In the genomic region with DNA sequence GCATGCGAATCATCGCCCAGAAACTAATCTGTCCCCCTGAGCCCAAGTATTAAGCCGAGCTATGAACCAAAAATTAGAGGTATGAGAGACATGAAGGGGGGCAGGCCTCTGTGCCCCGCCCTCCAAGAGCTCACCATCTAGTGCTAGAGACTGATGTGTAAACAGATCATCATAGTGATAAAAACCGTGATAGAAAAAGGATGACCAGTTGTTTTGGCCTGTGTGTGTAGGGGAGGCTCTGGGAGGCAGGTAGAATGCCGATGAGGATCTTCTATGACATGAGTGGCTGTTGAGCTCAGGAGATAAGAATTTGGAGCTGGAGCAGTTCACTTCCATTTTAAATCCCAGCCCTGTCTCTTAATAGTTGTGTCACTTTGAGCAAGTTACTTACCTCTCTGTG, we compare ENCODE assay signal across 15 cellular contexts.
DNase-seq lines count a peak whose midpoint lies in the region; ATAC-seq, FAIRE-seq and TF ChIP-seq lines count a peak whose summit lies in the region.
"Had no signal": no experiment of that assay in that cellular context is flagged by ENCODE, and none has a peak within 500 bp of the region (broad histone marks: within the 10 kb centered on the region; RNA-seq: fewer than 3 reads in every experiment).

No MANE protein-coding gene starts in this region.

- H3K27ac ChIP-seq in coronary artery (no peak overlapping the region), mesendoderm (ENCODE audit: low read depth, low read length) (no peak overlapping the region), stomach (peak overlapping the region in 3 of 5 donors; percentile 21 to 78 (median 74))
- H3K27ac ChIP-seq: BLaER1 had no signal

- H4K5ac ChIP-seq in mesendoderm (ENCODE audit: low read length), result no peak overlapping the region

- H3K27me3 ChIP-seq in mesendoderm (ENCODE audit: insufficient read depth, low read length, poor library complexity), result no peaks in the 10 kb centered on the region
- H3K27me3 ChIP-seq in stomach, result no peaks in the 10 kb centered on the region
- H3K27me3 ChIP-seq: BLaER1 had no signal

- peak; percentile 52 for FAIRE-seq in HTR-8/SVneo (lab: Jason Lieb, UNC)

- TF ChIP-seq CTCF in coronary artery (IDR thresholded peaks at IDR 0.05) (no peak), stomach (IDR thresholded peaks at IDR 0.05) (no peak)

- TF ChIP-seq POLR2A in stomach (IDR thresholded peaks at IDR 0.05), result no peak

- H3K23ac ChIP-seq in mesendoderm (ENCODE audit: low read length), result no peak overlapping the region

- H3K79me1 ChIP-seq in mesendoderm (ENCODE audit: low read length), result no peaks in the 10 kb centered on the region

- H3K4ac ChIP-seq in mesendoderm (ENCODE audit: low read depth, low read length), result no peak overlapping the region

- no peaks in the 10 kb centered on the region for H3K9me3 ChIP-seq in stomach
- H3K9me3 ChIP-seq: BLaER1 had no signal

- H3K9me3 Mint-ChIP-seq in activated naive CD4-positive, alpha-beta T cell treated with anti-CD3 and anti-CD28 coated beads, Interleukin-2, amount 50 U/mL, for 72 hours, result no peaks in the 10 kb centered on the region

- H3K4me3 ChIP-seq in coronary artery (no peak overlapping the region), mesendoderm (ENCODE audit: low read length) (no peak overlapping the region), stomach (no peak overlapping the region)
- H3K4me3 ChIP-seq: BLaER1 had no signal

- no peaks in the 10 kb centered on the region for H3K79me2 ChIP-seq in mesendoderm (ENCODE audit: control insufficient read depth, insufficient read depth, low read length)

- no peak overlapping the region for H2BK120ac ChIP-seq in mesendoderm (ENCODE audit: low read depth, low read length)

- no peak overlapping the region for H3K27ac Mint-ChIP-seq in activated naive CD4-positive, alpha-beta T cell treated with anti-CD3 and anti-CD28 coated beads, Interleukin-2, amount 50 U/mL, for 72 hours

- ATAC-seq in HG03097 (IDR thresholded peaks at IDR 0.05; ENCODE audit: low FRiP score, unreplicated experiment) (no peak), GM18861 (IDR thresholded peaks at IDR 0.05; ENCODE audit: unreplicated experiment) (no peak)
- no peak for ATAC-seq in activated naive CD4-positive, alpha-beta T cell treated with anti-CD3 and anti-CD28 coated beads, Interleukin-2, amount 50 U/mL, for 72 hours
- ATAC-seq: HCT116 had no signal

- intact Hi-C loops in stomach (cut with DNase I; ENCODE audit: low total_unique reads), result no loop called here

- no peak overlapping the region for H4K8ac ChIP-seq in mesendoderm (ENCODE audit: low read depth, low read length)

- H3K18ac ChIP-seq in mesendoderm (ENCODE audit: low read length), result no peak overlapping the region

- H3K4me2 ChIP-seq in mesendoderm (ENCODE audit: low read length), result no peak overlapping the region
- H3K4me2 ChIP-seq: BLaER1 had no signal

- WGBS in mesendoderm (ENCODE audit: extremely low coverage, insufficient coverage, low lambda C conversion rate), result no CpG with 5 or more reads among the region's 6 CpGs
- 69 to 90% (median 85%) methylated on average over 6 of the region's 6 CpGs for WGBS in stomach, 5 donors

- H3K4me1 ChIP-seq in mesendoderm (ENCODE audit: control insufficient read depth, low read depth, low read length), result no peaks in the 10 kb centered on the region
- H3K4me1 ChIP-seq in stomach, result peaks cover 8 to 48% (median 21%) of the 10 kb centered on the region in 4 donors
- H3K4me1 ChIP-seq: BLaER1 had no signal

- no peak overlapping the region for H2AK5ac ChIP-seq in mesendoderm (ENCODE audit: low read length)

- no peak for TF ChIP-seq EP300 in stomach (IDR thresholded peaks at IDR 0.05)

- H3K56ac ChIP-seq in mesendoderm (ENCODE audit: low read length), result no peak overlapping the region

- no peak overlapping the region for H3K9ac ChIP-seq in mesendoderm (ENCODE audit: low read length)
- H3K9ac ChIP-seq: BLaER1 had no signal

- H2BK5ac ChIP-seq in mesendoderm (ENCODE audit: low read length), result no peak overlapping the region

- no peaks in the 10 kb centered on the region for H3K36me3 Mint-ChIP-seq in activated naive CD4-positive, alpha-beta T cell treated with anti-CD3 and anti-CD28 coated beads, Interleukin-2, amount 50 U/mL, for 72 hours

- H3K36me3 ChIP-seq in mesendoderm (ENCODE audit: control insufficient read depth, insufficient read depth, low read length), result no peaks in the 10 kb centered on the region
- H3K36me3 ChIP-seq in stomach, result no peaks in the 10 kb centered on the region
- H3K36me3 ChIP-seq: BLaER1 had no signal

- DNase-seq in HTR-8/SVneo (ENCODE audit: insufficient read length, low spot score) (peak; percentile 27), coronary artery (ENCODE audit: low spot score) (peak; percentile 8), mesendoderm (peak; percentile 64), stomach (no peak)
- DNase-seq in activated naive CD4-positive, alpha-beta T cell treated with anti-CD3 and anti-CD28 coated beads, Interleukin-2, amount 50 U/mL, for 72 hours (ENCODE audit: low spot score in 2 of 2), result no peak
- DNase-seq: NCI-H1048, NCI-H146, NCI-H2081 treated with DMSO at 0.1 percent for 48 hours, NCI-H2227 treated with DMSO at 0.1 percent for 48 hours, NCI-H526, SIG-M5 had no signal

- H2BK15ac ChIP-seq in mesendoderm (replicated peaks; ENCODE audit: low read depth), result no peak overlapping the region

Comparison
In these comparisons a context has a peak if more than half of its experiments do, and no peak if none do; other contexts are left out.
1. DNase-seq: peak in HTR-8/SVneo (single experiment), coronary artery (single experiment) and mesendoderm (single experiment); none in stomach (single experiment) and activated naive CD4-positive, alpha-beta T cell treated with anti-CD3 and anti-CD28 coated beads, Interleukin-2, amount 50 U/mL, for 72 hours (0 of 2).
2. H3K27ac ChIP-seq: peak in stomach (3 of 5); none in coronary artery (0 of 2) and mesendoderm (single experiment).